ENCODE assay signal across 24 cellular contexts in genomic region chr4:73234712-73235111, GRCh38.
"Had no signal": no experiment of that assay in that cellular context is flagged by ENCODE, and none has a peak within 500 bp of the region (broad histone marks: within the 10 kb centered on the region; RNA-seq: fewer than 3 reads in every experiment).

No MANE protein-coding gene starts in this region.

- H3K9me3 ChIP-seq: adrenal gland, gastroesophageal sphincter, heart left ventricle, lower lobe of right lung, mucosa of descending colon, spleen, thyroid gland, upper lobe of right lung had no signal

- H3K4me3 ChIP-seq: adrenal gland, gastroesophageal sphincter, heart left ventricle, lower lobe of right lung, mucosa of descending colon, spleen, thyroid gland, upper lobe of right lung had no signal

- H3K27ac Mint-ChIP-seq: activated T-helper 17 cell treated with anti-CD3 and anti-CD28 coated beads, Interleukin-2, amount 50 U/mL, for 72 hours; stimulated activated naive CD8-positive, alpha-beta T cell treated with anti-CD3 and anti-CD28 coated beads, Interleukin-15, Interleukin-2, amounts not matched to agents 100 ng/mL and 50 ng/mL, for 24 hours; WTC11 had no signal

- H3K27me3 Mint-ChIP-seq: activated naive CD8-positive, alpha-beta T cell; activated T-helper 17 cell treated with anti-CD3 and anti-CD28 coated beads, Interleukin-2, amount 50 U/mL, for 72 hours; stimulated activated naive CD8-positive, alpha-beta T cell treated with anti-CD3 and anti-CD28 coated beads, Interleukin-15, Interleukin-2, amounts not matched to agents 100 ng/mL and 50 ng/mL, for 24 hours had no signal

- H3K27me3 ChIP-seq: adrenal gland, gastroesophageal sphincter, heart left ventricle, spleen, thyroid gland, upper lobe of right lung had no signal

- H3K27ac ChIP-seq: adrenal gland, gastroesophageal sphincter, heart left ventricle, lower lobe of right lung, spleen, thyroid gland, upper lobe of right lung had no signal

- ATAC-seq: activated T-helper 17 cell treated with anti-CD3 and anti-CD28 coated beads, Interleukin-2, amount 50 U/mL, for 72 hours; gastroesophageal sphincter; heart left ventricle; left colon; lower lobe of right lung; mucosa of descending colon; upper lobe of right lung; WTC11 had no signal

- H3K4me1 ChIP-seq: lower lobe of right lung, upper lobe of right lung had no signal

- H3K4me3 Mint-ChIP-seq: activated naive CD8-positive, alpha-beta T cell; activated T-helper 17 cell treated with anti-CD3 and anti-CD28 coated beads, Interleukin-2, amount 50 U/mL, for 72 hours; neural crest cell; stimulated activated naive CD8-positive, alpha-beta T cell treated with anti-CD3 and anti-CD28 coated beads, Interleukin-15, Interleukin-2, amounts not matched to agents 100 ng/mL and 50 ng/mL, for 24 hours; WTC11 had no signal

- FAIRE-seq: astrocyte, endometrium, keratinocyte had no signal

- H3K9me3 Mint-ChIP-seq: activated T-helper 17 cell treated with anti-CD3 and anti-CD28 coated beads, Interleukin-2, amount 50 U/mL, for 72 hours; neural crest cell; stimulated activated naive CD8-positive, alpha-beta T cell treated with anti-CD3 and anti-CD28 coated beads, Interleukin-15, Interleukin-2, amounts not matched to agents 100 ng/mL and 50 ng/mL, for 24 hours; WTC11 had no signal

- DNase-seq: activated naive CD4-positive, alpha-beta T cell; activated T-cell treated with anti-CD3 and anti-CD28 coated beads, Interleukin-2, amount 50 U/mL, for 1 hour; adrenal gland; heart left ventricle; left colon; lower lobe of right lung; mesendoderm; mucosa of descending colon; occipital lobe; spleen; stimulated activated CD4-positive, alpha-beta T cell treated with anti-CD3 and anti-CD28 coated beads, Interleukin-4, amount 100 ng/mL, for 24 hours; substantia nigra; T-helper 9 cell; thyroid gland; upper lobe of right lung had no signal

- H3K36me3 ChIP-seq: adrenal gland, thyroid gland, upper lobe of right lung had no signal
